Comparison of ENCODE assay signal across 35 cellular contexts in genomic region chr3:28587723-28588122, GRCh38.
"Had no signal": no experiment of that assay in that cellular context is flagged by ENCODE, and none has a peak within 500 bp of the region (broad histone marks: within the 10 kb centered on the region; RNA-seq: fewer than 3 reads in every experiment).

No MANE protein-coding gene starts in this region.

- H3K36me3 ChIP-seq: MG63 had no signal

- DNase-seq: Kasumi-1, MG63, MM.1S, MV-4-11, NCI-H1048, NCI-H1092, NCI-H1092 treated with DMSO at 0.1 percent for 48 hours, NCI-H1105, NCI-H1105 treated with DMSO at 0.1 percent for 48 hours, NCI-H1417, NCI-H1417 treated with DMSO at 0.1 percent for 48 hours, NCI-H1436, NCI-H1436 treated with DMSO at 0.1 percent for 48 hours, NCI-H146, NCI-H1694, NCI-H1694 treated with DMSO at 0.1 percent for 48 hours, NCI-H187, NCI-H187 treated with DMSO at 0.1 percent for 48 hours, NCI-H1930, NCI-H2029 treated with DMSO at 0.1 percent for 48 hours, NCI-H2081, NCI-H2081 treated with DMSO at 0.1 percent for 48 hours, NCI-H2107, NCI-H2171, NCI-H2171 treated with DMSO at 0.1 percent for 48 hours, NCI-H2227 treated with DMSO at 0.1 percent for 48 hours, NCI-H226, NCI-H345, NCI-H446, NCI-H446 treated with DMSO at 0.1 percent for 48 hours, NCI-H510A, NCI-H510A treated with DMSO at 0.1 percent for 48 hours, NCI-H524, NCI-H524 treated with DMSO at 0.1 percent for 48 hours, NCI-H526 had no signal

- H3K27me3 ChIP-seq: MG63 had no signal

- H3K9me3 ChIP-seq: MG63 had no signal

- H3K4me3 ChIP-seq: MG63 had no signal
